10 cellular contexts compared by ENCODE assay signal in genomic region chr1:201259476-201260235, GRCh38. TPM values are rescaled to one million over a fixed set of nuclear protein-coding genes. Genes with fewer than 3 reads are reported as not detected.
DNase-seq lines count a peak whose midpoint lies in the region; ATAC-seq and TF ChIP-seq lines count a peak whose summit lies in the region.
"Had no signal": no experiment of that assay in that cellular context is flagged by ENCODE, and none has a peak within 500 bp of the region (broad histone marks: within the 10 kb centered on the region; RNA-seq: fewer than 3 reads in every experiment).

No MANE protein-coding gene starts in this region.

- no peak for TF ChIP-seq POLR2A in heart left ventricle (IDR thresholded peaks at IDR 0.05)

- H3K27ac ChIP-seq in Panc1 (ENCODE audit: low read length), result no peak overlapping the region
- H3K27ac ChIP-seq in heart left ventricle, result no peak overlapping the region

- in situ Hi-C loops in GM13976 (cut with MboI; ENCODE audit: low sequenced_read_pairs, unreplicated experiment) (no loop called here), Panc1 (cut with HindIII; ENCODE audit: low pct_unique_long_range_greater_than_20kb, low sequenced_read_pairs) (no loop called here)

- CTCF ChIA-PET in Panc1 (lab: Charles Lee), result interaction anchor here (0.7 kb wide), 1 partner anchor 176 kb away, joined by 3 read pairs; no protein-coding TSS in a partner anchor

- H3K4me3 ChIP-seq in Panc1 (ENCODE audit: low read depth in 2 of 2, low read length in 2 of 2) (no peak overlapping the region), heart left ventricle (peak overlapping the region in 3 of 12 donors; percentile 10 to 16 (median 12))

- BruUV-seq in Panc1 (replicated peaks; lab: Mats Ljungman, UMichigan), result no TSS peak

- intact Hi-C loops in Panc1 (cut with micrococcal nuclease; ENCODE audit: unreplicated experiment) (no loop called here), heart left ventricle (cut with DNase I) (loop anchor here in 5 of 10 donors (5.0 to 10.0 kb wide), 7 partner anchors 48 to 258 kb away; no protein-coding TSS in a partner anchor), posterior vena cava (cut with DNase I) (loop anchor here in 1 of 2 donors (10.0 kb wide), 1 partner anchor 145 kb away; no protein-coding TSS in a partner anchor)

- WGBS in heart left ventricle, 4 donors, result 10 to 25% (median 14%) methylated on average over 8 to 28 of the region's 28 CpGs

- H3K36me3 ChIP-seq in Panc1 (ENCODE audit: control insufficient read depth, insufficient read depth, low read length) (no peaks in the 10 kb centered on the region), heart left ventricle (no peaks in the 10 kb centered on the region)

- H3K4me1 ChIP-seq in Panc1 (ENCODE audit: control insufficient read depth, insufficient read depth, low read length) (no peaks in the 10 kb centered on the region), heart left ventricle (peaks cover 0 to 12% (median 10%) of the 10 kb centered on the region in 12 donors)

- H3K9me3 ChIP-seq in Panc1 (ENCODE audit: control insufficient read depth, insufficient read depth, low read depth, low read length) (no peaks in the 10 kb centered on the region), heart left ventricle (no peaks in the 10 kb centered on the region)

- H3K27me3 ChIP-seq in Panc1 (ENCODE audit: control insufficient read depth, insufficient read depth, low read length) (no peaks in the 10 kb centered on the region; the same call in 1 of the 2 replicates), heart left ventricle (peaks cover 0 to 18% (median 11%) of the 10 kb centered on the region in 9 donors)

- ATAC-seq in Panc1 (0 out of 2 replicates have a peak, but pooled peaks have one; percentile 40), heart left ventricle (peak in 3 of 4 donors; percentile 37 to 57 (median 56)), HG03432 (IDR thresholded peaks at IDR 0.05; ENCODE audit: unreplicated experiment) (no peak)

- peak; percentile 23 for DNase-seq in GM13976 (ENCODE audit: low spot score)
- no peak for DNase-seq in Panc1 (ENCODE audit: low read depth, low spot score)
- peak in 1 of 5 donors; percentile 37 for DNase-seq in heart left ventricle
- DNase-seq in posterior vena cava (ENCODE audit: low spot score), result peak; percentile 80
- DNase-seq in activated effector memory CD4-positive, alpha-beta T cell treated with anti-CD3 and anti-CD28 coated beads, Interleukin-2, amount 50 U/mL, for 16 hours, result no peak
- DNase-seq in NCI-H2227 (lab: John Stamatoyannopoulos, UW; ENCODE audit: unreplicated experiment), result no peak
- no peak for DNase-seq in NCI-H187 (lab: John Stamatoyannopoulos, UW)
- DNase-seq: NCI-H524 had no signal

- no peak for TF ChIP-seq CTCF in GM13976 (IDR thresholded peaks at IDR 0.05; ENCODE audit: borderline replicate concordance, control extremely low read depth, extremely low read depth, insufficient read depth, missing control alignments)
- no peak for TF ChIP-seq CTCF in Panc1 (IDR thresholded peaks at IDR 0.05)
- TF ChIP-seq CTCF in heart left ventricle (IDR thresholded peaks at IDR 0.05), result no peak

- POLR2A ChIA-PET in Panc1 (lab: Charles Lee), result no interaction called here

RNA-seq across cellular contexts. Expression of gene PKP1, which starts 23.6 kb away (rescaled TPM):
- 0.44 TPM for total RNA-seq in Panc1 (2021; ENCODE audit: unreplicated experiment)
- 0.21 TPM for polyA plus RNA-seq in Panc1 (2012; ENCODE audit: insufficient read length)
- total RNA-seq in heart left ventricle, result 1 to 10 TPM in 1 of 9 donors, under 1 TPM in 6, not detected in 2; 0.09 to 1.6 (median 0.27) TPM
- under 1 TPM in 1 of 2 donors, not detected in 1; 0.62 TPM for polyA plus RNA-seq in heart left ventricle
- 1 to 10 TPM in 1 of 2 donors, under 1 TPM in 1; 0.83 to 2.8 TPM for total RNA-seq in posterior vena cava
- total RNA-seq: activated CD8-positive, alpha-beta memory T cell treated with anti-CD3 and anti-CD28 coated beads for 36 hours had no signal

Comparison
In these comparisons a context has a peak if more than half of its experiments do, and no peak if none do; other contexts are left out.
1. DNase-seq: peak in GM13976 (single experiment) and posterior vena cava (single experiment); none in Panc1 (single experiment), activated effector memory CD4-positive, alpha-beta T cell treated with anti-CD3 and anti-CD28 coated beads, Interleukin-2, amount 50 U/mL, for 16 hours (single experiment), NCI-H2227 (single experiment) and NCI-H187 (0 of 2).